Comparison of ENCODE assay signal across 1 cellular context in genomic region chr11:34281256-34281655, GRCh38.
TF ChIP-seq lines count a peak whose summit lies in the region.

No MANE protein-coding gene starts in this region.

TF ChIP-seq in A549, 52 proteins besides CTCF, POLR2A, EP300 and RAD21 (continued from another document):
- TF ChIP-seq EHMT2 (IDR thresholded peaks at IDR 0.05; ENCODE audit: low read depth) (no peak), RARB (CRISPR knock-in tag; IDR thresholded peaks at IDR 0.05) (no peak), HOXB5 (CRISPR knock-in tag; IDR thresholded peaks at IDR 0.05) (no peak), BCL3 (IDR thresholded peaks at IDR 0.05) (no peak), HEYL (CRISPR knock-in tag; IDR thresholded peaks at IDR 0.05) (no peak)
